Comparison of ENCODE assay signal across 1 cellular context in genomic region chr6:8137529-8137939, GRCh38.
TF ChIP-seq lines count a peak whose summit lies in the region.

No MANE protein-coding gene starts in this region.

TF ChIP-seq in HepG2, 621 proteins besides CTCF, POLR2A, EP300 and RAD21 (continued from another document):
- TF ChIP-seq REST (IDR thresholded peaks at IDR 0.05; ENCODE audit: borderline replicate concordance in 1 of 2, low read depth in 1 of 2, low read length in 2 of 2) (no peak), TMF1 (CRISPR knock-in tag; IDR thresholded peaks at IDR 0.05; ENCODE audit: low read depth) (no peak), SOX6 (IDR thresholded peaks at IDR 0.05) (no peak), SOX6 (CRISPR knock-in tag; IDR thresholded peaks at IDR 0.05) (peak; percentile 59; the same call in 1 of the 2 replicates), PAXIP1 (CRISPR knock-in tag; conservative IDR thresholded peaks at IDR 0.05) (peak; percentile 95), SUZ12 (IDR thresholded peaks at IDR 0.05; ENCODE audit: low read depth, low read length) (no peak), NCOA2 (CRISPR knock-in tag; IDR thresholded peaks at IDR 0.05) (peak; percentile 80), PITX1 (CRISPR knock-in tag; IDR thresholded peaks at IDR 0.05) (peak; percentile 60; the same call in 1 of the 2 replicates), ZNF747 (CRISPR knock-in tag; IDR thresholded peaks at IDR 0.05; ENCODE audit: borderline replicate concordance) (no peak), ZNF629 (CRISPR knock-in tag; conservative IDR thresholded peaks at IDR 0.05) (0 out of 2 replicates have a peak, but pooled peaks have one; percentile 10), MAFF (IDR thresholded peaks at IDR 0.05; ENCODE audit: low read depth, low read length) (no peak), GATAD2A (CRISPR knock-in tag; IDR thresholded peaks at IDR 0.05) (peak; percentile 88), ZNF343 (CRISPR knock-in tag; IDR thresholded peaks at IDR 0.05) (no peak), FUBP1 (CRISPR knock-in tag; IDR thresholded peaks at IDR 0.05; ENCODE audit: borderline replicate concordance) (no peak), ZFP91 (CRISPR knock-in tag; IDR thresholded peaks at IDR 0.05; ENCODE audit: borderline replicate concordance) (no peak), MIXL1 (CRISPR knock-in tag; IDR thresholded peaks at IDR 0.05) (peak; percentile 71), ATF1 (CRISPR knock-in tag; IDR thresholded peaks at IDR 0.05) (peak; percentile 50; the same call in 1 of the 2 replicates), ZNF609 (CRISPR knock-in tag; IDR thresholded peaks at IDR 0.05; ENCODE audit: borderline replicate concordance) (peak; percentile 72; the same call in 1 of the 2 replicates), HOXD1 (CRISPR knock-in tag; IDR thresholded peaks at IDR 0.05) (peak; percentile 53; the same call in 1 of the 2 replicates), SIX1 (CRISPR knock-in tag; IDR thresholded peaks at IDR 0.05; ENCODE audit: borderline replicate concordance) (peak; percentile 73; the same call in 1 of the 2 replicates), KDM6A (CRISPR knock-in tag; IDR thresholded peaks at IDR 0.05; ENCODE audit: low read depth) (peak; percentile 56; the same call in 1 of the 2 replicates), TAF1 (CRISPR knock-in tag; IDR thresholded peaks at IDR 0.05) (no peak)
